ENCODE assay signal across 31 cellular contexts in genomic region chr1:7567376-7567775, GRCh38.
"Had no signal": no experiment of that assay in that cellular context is flagged by ENCODE, and none has a peak within 500 bp of the region (broad histone marks: within the 10 kb centered on the region; RNA-seq: fewer than 3 reads in every experiment).

No MANE protein-coding gene starts in this region.

- DNase-seq: activated CD4-positive, alpha-beta memory T cell treated with anti-CD3 and anti-CD28 coated beads for 36 hours; activated CD4-positive, alpha-beta T cell treated with anti-CD3 and anti-CD28 coated beads for 36 hours; activated CD4-positive, alpha-beta T cell treated with anti-CD3 and anti-CD28 coated beads, Interleukin-2, amount 10 ng/mL, durations not matched to agents 24 days and 14 days; activated CD4-positive, CD25-positive, alpha-beta regulatory T cell; activated CD4-positive, CD25-positive, alpha-beta regulatory T cell treated with anti-CD3 and anti-CD28 coated beads, Interleukin-2, amount 50 U/mL, for 72 hours; activated CD8-positive, alpha-beta memory T cell treated with anti-CD3 and anti-CD28 coated beads, Interleukin-2, amount 10 ng/mL, durations not matched to agents 7 days and 5 days; activated CD8-positive, alpha-beta memory T cell treated with anti-CD3 and anti-CD28 coated beads, Interleukin-2, amount 50 U/mL, for 4 hours; activated CD8-positive, alpha-beta T cell treated with anti-CD3 and anti-CD28 coated beads, Interleukin-2, amount 10 ng/mL, durations not matched to agents 7 days and 5 days; activated naive CD4-positive, alpha-beta T cell treated with anti-CD3 and anti-CD28 coated beads for 36 hours; activated naive CD8-positive, alpha-beta T cell treated with anti-CD3 and anti-CD28 coated beads for 36 hours; activated naive CD8-positive, alpha-beta T cell treated with anti-CD3 and anti-CD28 coated beads, Interleukin-2, amount 50 U/mL, for 24 hours; activated T-cell treated with anti-CD3 and anti-CD28 coated beads, Interleukin-2, amount 50 U/mL, for 1 hour; activated T-cell treated with anti-CD3 and anti-CD28 coated beads, Interleukin-2, amount 50 U/mL, for 48 hours; adrenal gland; amygdala; caudate nucleus; colonic mucosa; esophagus squamous epithelium; foreskin melanocyte; T-helper 1 cell; T-helper 17 cell; T1000 had no signal

- H3K27me3 Mint-ChIP-seq: activated CD4-positive, alpha-beta memory T cell treated with anti-CD3 and anti-CD28 coated beads for 36 hours; activated CD4-positive, alpha-beta T cell treated with anti-CD3 and anti-CD28 coated beads for 36 hours; activated CD4-positive, alpha-beta T cell treated with anti-CD3 and anti-CD28 coated beads, Interleukin-2, amount 10 ng/mL, durations not matched to agents 24 days and 14 days; activated naive CD4-positive, alpha-beta T cell treated with anti-CD3 and anti-CD28 coated beads, Interleukin-2, amount 50 U/mL, for 24 hours; activated naive CD8-positive, alpha-beta T cell treated with anti-CD3 and anti-CD28 coated beads for 36 hours; brain had no signal

- H3K36me3 Mint-ChIP-seq: activated CD4-positive, alpha-beta memory T cell treated with anti-CD3 and anti-CD28 coated beads for 36 hours; activated CD8-positive, alpha-beta memory T cell treated with anti-CD3 and anti-CD28 coated beads, Interleukin-2, amount 10 ng/mL, durations not matched to agents 7 days and 5 days; activated naive CD4-positive, alpha-beta T cell treated with anti-CD3 and anti-CD28 coated beads, Interleukin-2, amount 50 U/mL, for 24 hours; activated naive CD8-positive, alpha-beta T cell treated with anti-CD3 and anti-CD28 coated beads for 36 hours; brain had no signal

- H3K4me3 ChIP-seq: adrenal gland, ascending aorta, breast epithelium, colonic mucosa, esophagus squamous epithelium, gastroesophageal sphincter had no signal

- H3K27ac ChIP-seq: adrenal gland, ascending aorta, breast epithelium, colonic mucosa, epithelial cell of prostate, esophagus squamous epithelium, gastroesophageal sphincter had no signal

- H3K27ac Mint-ChIP-seq: activated CD4-positive, alpha-beta memory T cell treated with anti-CD3 and anti-CD28 coated beads for 36 hours; activated CD4-positive, alpha-beta T cell treated with anti-CD3 and anti-CD28 coated beads for 36 hours; activated CD4-positive, alpha-beta T cell treated with anti-CD3 and anti-CD28 coated beads, Interleukin-2, amount 10 ng/mL, durations not matched to agents 24 days and 14 days; activated CD8-positive, alpha-beta memory T cell treated with anti-CD3 and anti-CD28 coated beads, Interleukin-2, amount 10 ng/mL, durations not matched to agents 7 days and 5 days; activated CD8-positive, alpha-beta T cell treated with anti-CD3 and anti-CD28 coated beads, Interleukin-2, amount 10 ng/mL, durations not matched to agents 7 days and 5 days; activated naive CD4-positive, alpha-beta T cell treated with anti-CD3 and anti-CD28 coated beads for 36 hours; activated naive CD4-positive, alpha-beta T cell treated with anti-CD3 and anti-CD28 coated beads, Interleukin-2, amount 50 U/mL, for 24 hours; activated naive CD8-positive, alpha-beta T cell treated with anti-CD3 and anti-CD28 coated beads for 36 hours; activated naive CD8-positive, alpha-beta T cell treated with anti-CD3 and anti-CD28 coated beads, Interleukin-2, amount 50 U/mL, for 24 hours; activated T-helper 1 cell treated with anti-CD3 and anti-CD28 coated beads, Interleukin-12 subunit alpha, Interleukin-12 subunit beta, Interleukin-2, Interleukin-4 antibody, amounts not matched to agents 30 ng/mL and 10 ng/mL and 1 ng/mL, durations not matched to agents 14 hours and 24 hours and 36 hours; activated T-helper 2 cell treated with anti-CD3 and anti-CD28 coated beads, Interferon-gamma antibody, Interleukin-2, Interleukin-4, amounts not matched to agents 10 μg/mL and 5 μg/mL and 100 μg/mL, durations not matched to agents 14 hours and 24 hours and 36 hours; brain; T-helper 17 cell; T-helper 2 cell treated with Interferon-gamma antibody and Interleukin-4, amounts not matched to agents 5 μg/mL and 100 μg/mL, for 36 hours had no signal

- H3K4me3 Mint-ChIP-seq: activated CD4-positive, alpha-beta memory T cell treated with anti-CD3 and anti-CD28 coated beads for 36 hours; activated CD4-positive, alpha-beta T cell treated with anti-CD3 and anti-CD28 coated beads for 36 hours; activated CD4-positive, alpha-beta T cell treated with anti-CD3 and anti-CD28 coated beads, Interleukin-2, amount 10 ng/mL, durations not matched to agents 24 days and 14 days; activated CD8-positive, alpha-beta memory T cell treated with anti-CD3 and anti-CD28 coated beads, Interleukin-2, amount 10 ng/mL, durations not matched to agents 7 days and 5 days; activated CD8-positive, alpha-beta T cell treated with anti-CD3 and anti-CD28 coated beads, Interleukin-2, amount 10 ng/mL, durations not matched to agents 7 days and 5 days; activated naive CD4-positive, alpha-beta T cell treated with anti-CD3 and anti-CD28 coated beads for 36 hours; activated naive CD4-positive, alpha-beta T cell treated with anti-CD3 and anti-CD28 coated beads, Interleukin-2, amount 50 U/mL, for 24 hours; activated naive CD8-positive, alpha-beta T cell treated with anti-CD3 and anti-CD28 coated beads for 36 hours; activated naive CD8-positive, alpha-beta T cell treated with anti-CD3 and anti-CD28 coated beads, Interleukin-2, amount 50 U/mL, for 24 hours; activated T-helper 1 cell treated with anti-CD3 and anti-CD28 coated beads, Interleukin-12 subunit alpha, Interleukin-12 subunit beta, Interleukin-2, Interleukin-4 antibody, amounts not matched to agents 30 ng/mL and 10 ng/mL and 1 ng/mL, durations not matched to agents 14 hours and 24 hours and 36 hours; brain; T-helper 17 cell; T-helper 2 cell treated with Interferon-gamma antibody and Interleukin-4, amounts not matched to agents 5 μg/mL and 100 μg/mL, for 36 hours had no signal

- H3K27me3 ChIP-seq: adrenal gland, ascending aorta, breast epithelium, colonic mucosa, esophagus squamous epithelium, gastroesophageal sphincter had no signal

- H3K36me3 ChIP-seq: adrenal gland, ascending aorta, breast epithelium, colonic mucosa, esophagus squamous epithelium, gastroesophageal sphincter had no signal

- H3K9me3 ChIP-seq: adrenal gland, ascending aorta, breast epithelium, colonic mucosa, esophagus squamous epithelium, gastroesophageal sphincter had no signal

- H3K9me3 Mint-ChIP-seq: activated CD4-positive, alpha-beta memory T cell treated with anti-CD3 and anti-CD28 coated beads for 36 hours; activated CD4-positive, alpha-beta T cell treated with anti-CD3 and anti-CD28 coated beads, Interleukin-2, amount 10 ng/mL, durations not matched to agents 24 days and 14 days; activated naive CD4-positive, alpha-beta T cell treated with anti-CD3 and anti-CD28 coated beads for 36 hours; activated naive CD4-positive, alpha-beta T cell treated with anti-CD3 and anti-CD28 coated beads, Interleukin-2, amount 50 U/mL, for 24 hours; activated naive CD8-positive, alpha-beta T cell treated with anti-CD3 and anti-CD28 coated beads for 36 hours; activated naive CD8-positive, alpha-beta T cell treated with anti-CD3 and anti-CD28 coated beads, Interleukin-2, amount 50 U/mL, for 24 hours; activated T-helper 1 cell treated with anti-CD3 and anti-CD28 coated beads, Interleukin-12 subunit alpha, Interleukin-12 subunit beta, Interleukin-2, Interleukin-4 antibody, amounts not matched to agents 30 ng/mL and 10 ng/mL and 1 ng/mL, durations not matched to agents 14 hours and 24 hours and 36 hours; activated T-helper 2 cell treated with anti-CD3 and anti-CD28 coated beads, Interferon-gamma antibody, Interleukin-2, Interleukin-4, amounts not matched to agents 10 μg/mL and 5 μg/mL and 100 μg/mL, durations not matched to agents 14 hours and 24 hours and 36 hours; T-helper 2 cell treated with Interferon-gamma antibody and Interleukin-4, amounts not matched to agents 5 μg/mL and 100 μg/mL, for 36 hours had no signal

- H3K4me1 ChIP-seq: adrenal gland, ascending aorta, breast epithelium, colonic mucosa, gastroesophageal sphincter had no signal

- H3K4me1 Mint-ChIP-seq: activated CD4-positive, alpha-beta T cell treated with anti-CD3 and anti-CD28 coated beads for 36 hours; activated CD4-positive, alpha-beta T cell treated with anti-CD3 and anti-CD28 coated beads, Interleukin-2, amount 10 ng/mL, durations not matched to agents 24 days and 14 days; activated CD8-positive, alpha-beta memory T cell treated with anti-CD3 and anti-CD28 coated beads, Interleukin-2, amount 10 ng/mL, durations not matched to agents 7 days and 5 days; activated naive CD4-positive, alpha-beta T cell treated with anti-CD3 and anti-CD28 coated beads, Interleukin-2, amount 50 U/mL, for 24 hours; activated naive CD8-positive, alpha-beta T cell treated with anti-CD3 and anti-CD28 coated beads for 36 hours; activated naive CD8-positive, alpha-beta T cell treated with anti-CD3 and anti-CD28 coated beads, Interleukin-2, amount 50 U/mL, for 24 hours; T-helper 17 cell had no signal
